Comparison of ENCODE assay signal across 8 cellular contexts in the genomic region with DNA sequence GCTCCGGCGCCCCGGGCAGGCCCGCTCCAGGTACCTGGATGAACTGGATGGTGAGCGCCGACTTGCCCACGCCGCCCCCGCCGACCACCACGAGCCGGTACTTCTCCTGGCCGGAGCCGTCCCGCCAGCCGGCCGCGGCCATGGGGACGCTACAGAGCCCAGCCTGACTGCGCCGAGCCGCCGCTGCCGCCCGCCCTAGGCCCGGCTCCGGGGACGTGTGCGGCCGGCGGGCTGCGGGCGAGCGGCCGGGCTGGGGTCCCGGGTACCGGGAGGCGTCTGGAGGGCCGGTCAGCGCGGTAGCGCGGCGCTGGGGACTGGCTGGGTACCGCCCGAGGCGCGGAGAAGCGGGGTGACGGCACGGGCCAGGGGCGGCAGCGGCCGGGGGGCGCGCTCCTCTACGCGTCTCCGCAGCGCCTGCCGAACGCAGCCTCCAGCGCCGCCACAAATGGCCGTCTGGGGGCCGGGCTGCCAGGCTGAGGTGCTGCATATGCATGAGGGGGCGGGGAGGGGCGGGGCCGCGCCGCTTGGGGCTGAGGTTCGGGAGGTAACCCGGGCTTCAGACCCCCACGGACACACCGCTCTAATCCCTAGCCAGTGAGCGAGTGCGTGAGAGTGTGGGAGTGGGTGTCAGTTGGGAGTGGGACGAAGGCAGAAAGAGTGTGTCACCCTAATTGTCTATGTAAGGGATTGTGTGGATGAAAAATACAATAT. TPM values are rescaled to one million over a fixed set of nuclear protein-coding genes. Genes with fewer than 3 reads are reported as not detected.
A peak's percentile ranks its signal among the peaks of the same experiment; 100 is the strongest.
DNase-seq lines count a peak whose midpoint lies in the region; ATAC-seq and TF ChIP-seq lines count a peak whose summit lies in the region.

A gene (minus strand): TSS at position 455 of the 711 bp plus-strand sequence. CDS start 313 bp downstream, at position 142.

- ATAC-seq in HG03432 (IDR thresholded peaks at IDR 0.05; ENCODE audit: unreplicated experiment), result peak; percentile 92

- intact Hi-C loops in CD14-positive monocyte (cut with micrococcal nuclease), result no loop called here
- intact Hi-C loops in activated T-helper 1 cell treated with anti-CD3 and anti-CD28 coated beads, Interleukin-12 subunit alpha, Interleukin-12 subunit beta, Interleukin-2, Interleukin-4 antibody, amounts not matched to agents 30 ng/mL and 10 ng/mL and 1 ng/mL, durations not matched to agents 14 hours and 24 hours and 36 hours (cut with micrococcal nuclease), result loop anchor here (1.0 to 10.0 kb wide), 10 partner anchors 16 to 1084 kb away; a partner anchor contains a TSS

- H3K4me1 Mint-ChIP-seq in CD14-positive monocyte (peaks cover 8% of the 10 kb centered on the region), nephron progenitor cell (peaks cover 33% of the 10 kb centered on the region)
- peaks cover 63% of the 10 kb centered on the region for H3K4me1 Mint-ChIP-seq in activated T-helper 1 cell treated with anti-CD3 and anti-CD28 coated beads, Interleukin-12 subunit alpha, Interleukin-12 subunit beta, Interleukin-2, Interleukin-4 antibody, amounts not matched to agents 30 ng/mL and 10 ng/mL and 1 ng/mL, durations not matched to agents 14 hours and 24 hours and 36 hours (ENCODE audit: low read depth)
- peaks cover 44% of the 10 kb centered on the region for H3K4me1 Mint-ChIP-seq in stimulated activated naive CD8-positive, alpha-beta T cell treated with anti-CD3 and anti-CD28 coated beads, Interleukin-15, Interleukin-2, amounts not matched to agents 100 ng/mL and 50 ng/mL, for 24 hours (ENCODE audit: low read depth)

- H3K4me3 ChIP-seq in fibroblast of mammary gland (ENCODE audit: control insufficient read depth, low read depth, low read length), result peak within 1 kb of the TSS; percentile 71

- H3K27me3 Mint-ChIP-seq in CD14-positive monocyte (ENCODE audit: low read depth in 3 of 3), result peaks cover 48 to 71% (median 56%) of the 10 kb centered on the region in 3 donors
- H3K27me3 Mint-ChIP-seq in activated T-helper 1 cell treated with anti-CD3 and anti-CD28 coated beads, Interleukin-12 subunit alpha, Interleukin-12 subunit beta, Interleukin-2, Interleukin-4 antibody, amounts not matched to agents 30 ng/mL and 10 ng/mL and 1 ng/mL, durations not matched to agents 14 hours and 24 hours and 36 hours (ENCODE audit: insufficient read depth), result peaks cover 2% of the 10 kb centered on the region
- peaks cover 3% of the 10 kb centered on the region for H3K27me3 Mint-ChIP-seq in nephron progenitor cell (ENCODE audit: low read depth, poor library complexity)
- peaks cover 5% of the 10 kb centered on the region for H3K27me3 Mint-ChIP-seq in stimulated activated naive CD8-positive, alpha-beta T cell treated with anti-CD3 and anti-CD28 coated beads, Interleukin-15, Interleukin-2, amounts not matched to agents 100 ng/mL and 50 ng/mL, for 24 hours

- H3K4me3 Mint-ChIP-seq in CD14-positive monocyte (peak within 1 kb of the TSS; percentile 70 to 89), nephron progenitor cell (peak within 1 kb of the TSS; percentile 97)
- H3K4me3 Mint-ChIP-seq in activated T-helper 1 cell treated with anti-CD3 and anti-CD28 coated beads, Interleukin-12 subunit alpha, Interleukin-12 subunit beta, Interleukin-2, Interleukin-4 antibody, amounts not matched to agents 30 ng/mL and 10 ng/mL and 1 ng/mL, durations not matched to agents 14 hours and 24 hours and 36 hours, result peak within 1 kb of the TSS; percentile 99
- H3K4me3 Mint-ChIP-seq in stimulated activated naive CD8-positive, alpha-beta T cell treated with anti-CD3 and anti-CD28 coated beads, Interleukin-15, Interleukin-2, amounts not matched to agents 100 ng/mL and 50 ng/mL, for 24 hours, result peak within 1 kb of the TSS; percentile 99

- DNase-seq in CD14-positive monocyte (ENCODE audit: low spot score) (no peak), fibroblast of mammary gland (ENCODE audit: low read depth) (peak; percentile 52), nephron progenitor cell (peak; percentile 83)
- peak; percentile 72 for DNase-seq in activated T-helper 1 cell treated with anti-CD3 and anti-CD28 coated beads, Interleukin-12 subunit alpha, Interleukin-12 subunit beta, Interleukin-2, Interleukin-4 antibody, amounts not matched to agents 30 ng/mL and 10 ng/mL and 1 ng/mL, durations not matched to agents 14 hours and 24 hours and 36 hours (ENCODE audit: low spot score)

- TF ChIP-seq POLR2A in GM19193 (IDR thresholded peaks at IDR 0.05; ENCODE audit: extremely low read depth, insufficient read depth, insufficient read length), result peak; percentile 87

- H3K36me3 Mint-ChIP-seq in CD14-positive monocyte (no peaks in the 10 kb centered on the region), nephron progenitor cell (ENCODE audit: low read depth) (peaks cover 5% of the 10 kb centered on the region)
- H3K36me3 Mint-ChIP-seq in activated T-helper 1 cell treated with anti-CD3 and anti-CD28 coated beads, Interleukin-12 subunit alpha, Interleukin-12 subunit beta, Interleukin-2, Interleukin-4 antibody, amounts not matched to agents 30 ng/mL and 10 ng/mL and 1 ng/mL, durations not matched to agents 14 hours and 24 hours and 36 hours (ENCODE audit: low read depth), result peaks cover 19% of the 10 kb centered on the region
- H3K36me3 Mint-ChIP-seq in stimulated activated naive CD8-positive, alpha-beta T cell treated with anti-CD3 and anti-CD28 coated beads, Interleukin-15, Interleukin-2, amounts not matched to agents 100 ng/mL and 50 ng/mL, for 24 hours (ENCODE audit: low read depth), result peaks cover 17% of the 10 kb centered on the region

- peaks cover 0 to 8% (median 2%) of the 10 kb centered on the region in 7 donors for H3K9me3 Mint-ChIP-seq in CD14-positive monocyte
- no peaks in the 10 kb centered on the region for H3K9me3 Mint-ChIP-seq in activated T-helper 1 cell treated with anti-CD3 and anti-CD28 coated beads, Interleukin-12 subunit alpha, Interleukin-12 subunit beta, Interleukin-2, Interleukin-4 antibody, amounts not matched to agents 30 ng/mL and 10 ng/mL and 1 ng/mL, durations not matched to agents 14 hours and 24 hours and 36 hours
- no peaks in the 10 kb centered on the region for H3K9me3 Mint-ChIP-seq in nephron progenitor cell
- no peaks in the 10 kb centered on the region for H3K9me3 Mint-ChIP-seq in stimulated activated naive CD8-positive, alpha-beta T cell treated with anti-CD3 and anti-CD28 coated beads, Interleukin-15, Interleukin-2, amounts not matched to agents 100 ng/mL and 50 ng/mL, for 24 hours

- TF ChIP-seq CTCF in CD14-positive monocyte (IDR thresholded peaks at IDR 0.05), result no peak
- TF ChIP-seq CTCF in fibroblast of mammary gland (conservative IDR thresholded peaks at IDR 0.05; ENCODE audit: control insufficient read depth, insufficient read depth, low read depth, low read length), result no peak
- TF ChIP-seq CTCF in nephron progenitor cell (IDR thresholded peaks at IDR 0.05), result no peak

- H3K27ac Mint-ChIP-seq in CD14-positive monocyte (peak within 1 kb of the TSS in 2 of 7 donors; percentile 15 to 70), nephron progenitor cell (peak within 1 kb of the TSS; percentile 94)
- H3K27ac Mint-ChIP-seq in activated T-helper 1 cell treated with anti-CD3 and anti-CD28 coated beads, Interleukin-12 subunit alpha, Interleukin-12 subunit beta, Interleukin-2, Interleukin-4 antibody, amounts not matched to agents 30 ng/mL and 10 ng/mL and 1 ng/mL, durations not matched to agents 14 hours and 24 hours and 36 hours, result peak within 1 kb of the TSS; percentile 94
- H3K27ac Mint-ChIP-seq in stimulated activated naive CD8-positive, alpha-beta T cell treated with anti-CD3 and anti-CD28 coated beads, Interleukin-15, Interleukin-2, amounts not matched to agents 100 ng/mL and 50 ng/mL, for 24 hours, result peak within 1 kb of the TSS; percentile 95

TF ChIP-seq in PFSK-1, 5 proteins besides CTCF, POLR2A, EP300 and RAD21:
- TF ChIP-seq POLR2AphosphoS5 (IDR thresholded peaks at IDR 0.05; ENCODE audit: low read depth, low read length), result peak; percentile 88
- peak; percentile 66 for TF ChIP-seq FOXP2 (optimal IDR thresholded peaks at IDR 0.05; ENCODE audit: borderline replicate concordance, extremely low read depth, extremely low read length, insufficient read depth)
- peak; percentile 54; the same call in 1 of the 2 replicates for TF ChIP-seq TAF1 (IDR thresholded peaks at IDR 0.05; ENCODE audit: borderline replicate concordance, insufficient read depth, low read length)
- TF ChIP-seq, protein P1, sequence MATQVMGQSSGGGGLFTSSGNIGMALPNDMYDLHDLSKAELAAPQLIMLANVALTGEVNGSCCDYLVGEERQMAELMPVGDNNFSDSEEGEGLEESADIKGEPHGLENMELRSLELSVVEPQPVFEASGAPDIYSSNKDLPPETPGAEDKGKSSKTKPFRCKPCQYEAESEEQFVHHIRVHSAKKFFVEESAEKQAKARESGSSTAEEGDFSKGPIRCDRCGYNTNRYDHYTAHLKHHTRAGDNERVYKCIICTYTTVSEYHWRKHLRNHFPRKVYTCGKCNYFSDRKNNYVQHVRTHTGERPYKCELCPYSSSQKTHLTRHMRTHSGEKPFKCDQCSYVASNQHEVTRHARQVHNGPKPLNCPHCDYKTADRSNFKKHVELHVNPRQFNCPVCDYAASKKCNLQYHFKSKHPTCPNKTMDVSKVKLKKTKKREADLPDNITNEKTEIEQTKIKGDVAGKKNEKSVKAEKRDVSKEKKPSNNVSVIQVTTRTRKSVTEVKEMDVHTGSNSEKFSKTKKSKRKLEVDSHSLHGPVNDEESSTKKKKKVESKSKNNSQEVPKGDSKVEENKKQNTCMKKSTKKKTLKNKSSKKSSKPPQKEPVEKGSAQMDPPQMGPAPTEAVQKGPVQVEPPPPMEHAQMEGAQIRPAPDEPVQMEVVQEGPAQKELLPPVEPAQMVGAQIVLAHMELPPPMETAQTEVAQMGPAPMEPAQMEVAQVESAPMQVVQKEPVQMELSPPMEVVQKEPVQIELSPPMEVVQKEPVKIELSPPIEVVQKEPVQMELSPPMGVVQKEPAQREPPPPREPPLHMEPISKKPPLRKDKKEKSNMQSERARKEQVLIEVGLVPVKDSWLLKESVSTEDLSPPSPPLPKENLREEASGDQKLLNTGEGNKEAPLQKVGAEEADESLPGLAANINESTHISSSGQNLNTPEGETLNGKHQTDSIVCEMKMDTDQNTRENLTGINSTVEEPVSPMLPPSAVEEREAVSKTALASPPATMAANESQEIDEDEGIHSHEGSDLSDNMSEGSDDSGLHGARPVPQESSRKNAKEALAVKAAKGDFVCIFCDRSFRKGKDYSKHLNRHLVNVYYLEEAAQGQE (IDR thresholded peaks at IDR 0.05; ENCODE audit: insufficient read depth in 1 of 2, low read depth in 2 of 2, low read length in 2 of 2), result no peak
TF ChIP-seq in PFSK-1: peak in this region for 3.

RNA-seq across cellular contexts. Expression of the gene that starts here (rescaled TPM):
- polyA plus RNA-seq in CD14-positive monocyte, result under 1 TPM in 1 of 2 donors, not detected in 1; 0.19 TPM
- polyA plus RNA-seq in PFSK-1 (2012; ENCODE audit: insufficient read length, low read depth), result 43.2 TPM
- total RNA-seq in activated T-helper 1 cell treated with anti-CD3 and anti-CD28 coated beads, Interleukin-12 subunit alpha, Interleukin-12 subunit beta, Interleukin-2, Interleukin-4 antibody, amounts not matched to agents 30 ng/mL and 10 ng/mL and 1 ng/mL, durations not matched to agents 14 hours and 24 hours and 36 hours, result 82.4 and 84.1 TPM in 2 replicates
